Comparison of ENCODE assay signal across 1 cellular context in genomic region chr9:72129271-72130156, GRCh38.
TF ChIP-seq lines count a peak whose summit lies in the region.

No MANE protein-coding gene starts in this region.

TF ChIP-seq in HepG2, 621 proteins besides CTCF, POLR2A, EP300 and RAD21 (continued from another document and continues in another):
- TF ChIP-seq, protein P1, sequence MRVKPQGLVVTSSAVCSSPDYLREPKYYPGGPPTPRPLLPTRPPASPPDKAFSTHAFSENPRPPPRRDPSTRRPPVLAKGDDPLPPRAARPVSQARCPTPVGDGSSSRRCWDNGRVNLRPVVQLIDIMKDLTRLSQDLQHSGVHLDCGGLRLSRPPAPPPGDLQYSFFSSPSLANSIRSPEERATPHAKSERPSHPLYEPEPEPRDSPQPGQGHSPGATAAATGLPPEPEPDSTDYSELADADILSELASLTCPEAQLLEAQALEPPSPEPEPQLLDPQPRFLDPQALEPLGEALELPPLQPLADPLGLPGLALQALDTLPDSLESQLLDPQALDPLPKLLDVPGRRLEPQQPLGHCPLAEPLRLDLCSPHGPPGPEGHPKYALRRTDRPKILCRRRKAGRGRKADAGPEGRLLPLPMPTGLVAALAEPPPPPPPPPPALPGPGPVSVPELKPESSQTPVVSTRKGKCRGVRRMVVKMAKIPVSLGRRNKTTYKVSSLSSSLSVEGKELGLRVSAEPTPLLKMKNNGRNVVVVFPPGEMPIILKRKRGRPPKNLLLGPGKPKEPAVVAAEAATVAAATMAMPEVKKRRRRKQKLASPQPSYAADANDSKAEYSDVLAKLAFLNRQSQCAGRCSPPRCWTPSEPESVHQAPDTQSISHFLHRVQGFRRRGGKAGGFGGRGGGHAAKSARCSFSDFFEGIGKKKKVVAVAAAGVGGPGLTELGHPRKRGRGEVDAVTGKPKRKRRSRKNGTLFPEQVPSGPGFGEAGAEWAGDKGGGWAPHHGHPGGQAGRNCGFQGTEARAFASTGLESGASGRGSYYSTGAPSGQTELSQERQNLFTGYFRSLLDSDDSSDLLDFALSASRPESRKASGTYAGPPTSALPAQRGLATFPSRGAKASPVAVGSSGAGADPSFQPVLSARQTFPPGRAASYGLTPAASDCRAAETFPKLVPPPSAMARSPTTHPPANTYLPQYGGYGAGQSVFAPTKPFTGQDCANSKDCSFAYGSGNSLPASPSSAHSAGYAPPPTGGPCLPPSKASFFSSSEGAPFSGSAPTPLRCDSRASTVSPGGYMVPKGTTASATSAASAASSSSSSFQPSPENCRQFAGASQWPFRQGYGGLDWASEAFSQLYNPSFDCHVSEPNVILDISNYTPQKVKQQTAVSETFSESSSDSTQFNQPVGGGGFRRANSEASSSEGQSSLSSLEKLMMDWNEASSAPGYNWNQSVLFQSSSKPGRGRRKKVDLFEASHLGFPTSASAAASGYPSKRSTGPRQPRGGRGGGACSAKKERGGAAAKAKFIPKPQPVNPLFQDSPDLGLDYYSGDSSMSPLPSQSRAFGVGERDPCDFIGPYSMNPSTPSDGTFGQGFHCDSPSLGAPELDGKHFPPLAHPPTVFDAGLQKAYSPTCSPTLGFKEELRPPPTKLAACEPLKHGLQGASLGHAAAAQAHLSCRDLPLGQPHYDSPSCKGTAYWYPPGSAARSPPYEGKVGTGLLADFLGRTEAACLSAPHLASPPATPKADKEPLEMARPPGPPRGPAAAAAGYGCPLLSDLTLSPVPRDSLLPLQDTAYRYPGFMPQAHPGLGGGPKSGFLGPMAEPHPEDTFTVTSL (CRISPR knock-in tag; IDR thresholded peaks at IDR 0.05; ENCODE audit: borderline replicate concordance), result peak; percentile 80; the same call in 1 of the 2 replicates
- TF ChIP-seq BCLAF1 (IDR thresholded peaks at IDR 0.05), result no peak
- TF ChIP-seq FOSL2 (CRISPR knock-in tag; IDR thresholded peaks at IDR 0.05), result peak; percentile 67
- TF ChIP-seq ZNF790 (CRISPR knock-in tag; IDR thresholded peaks at IDR 0.05; ENCODE audit: borderline replicate concordance), result no peak
- TF ChIP-seq MEF2D (CRISPR knock-in tag; IDR thresholded peaks at IDR 0.05), result no peak; the same call in 1 of the 2 replicates
- TF ChIP-seq, protein P2, sequence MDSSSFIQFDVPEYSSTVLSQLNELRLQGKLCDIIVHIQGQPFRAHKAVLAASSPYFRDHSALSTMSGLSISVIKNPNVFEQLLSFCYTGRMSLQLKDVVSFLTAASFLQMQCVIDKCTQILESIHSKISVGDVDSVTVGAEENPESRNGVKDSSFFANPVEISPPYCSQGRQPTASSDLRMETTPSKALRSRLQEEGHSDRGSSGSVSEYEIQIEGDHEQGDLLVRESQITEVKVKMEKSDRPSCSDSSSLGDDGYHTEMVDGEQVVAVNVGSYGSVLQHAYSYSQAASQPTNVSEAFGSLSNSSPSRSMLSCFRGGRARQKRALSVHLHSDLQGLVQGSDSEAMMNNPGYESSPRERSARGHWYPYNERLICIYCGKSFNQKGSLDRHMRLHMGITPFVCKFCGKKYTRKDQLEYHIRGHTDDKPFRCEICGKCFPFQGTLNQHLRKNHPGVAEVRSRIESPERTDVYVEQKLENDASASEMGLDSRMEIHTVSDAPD (CRISPR knock-in tag; IDR thresholded peaks at IDR 0.05), result peak; percentile 77; the same call in 1 of the 2 replicates
- TF ChIP-seq MAFK (conservative IDR thresholded peaks at IDR 0.05 in 1 of 2, IDR thresholded peaks at IDR 0.05 in 1 of 2; ENCODE audit: low read length in 2 of 2), result peak; percentile 39 to 73; a peak in 3 of 4 replicates
- no peak for TF ChIP-seq SP1 (IDR thresholded peaks at IDR 0.05)
- no peak for TF ChIP-seq SP1 (CRISPR knock-in tag; IDR thresholded peaks at IDR 0.05)
- no peak for TF ChIP-seq ZNF143 (CRISPR knock-in tag; IDR thresholded peaks at IDR 0.05)
- peak; percentile 69; the same call in 1 of the 2 replicates for TF ChIP-seq NFKBIZ (CRISPR knock-in tag; IDR thresholded peaks at IDR 0.05)
- TF ChIP-seq, protein P3, sequence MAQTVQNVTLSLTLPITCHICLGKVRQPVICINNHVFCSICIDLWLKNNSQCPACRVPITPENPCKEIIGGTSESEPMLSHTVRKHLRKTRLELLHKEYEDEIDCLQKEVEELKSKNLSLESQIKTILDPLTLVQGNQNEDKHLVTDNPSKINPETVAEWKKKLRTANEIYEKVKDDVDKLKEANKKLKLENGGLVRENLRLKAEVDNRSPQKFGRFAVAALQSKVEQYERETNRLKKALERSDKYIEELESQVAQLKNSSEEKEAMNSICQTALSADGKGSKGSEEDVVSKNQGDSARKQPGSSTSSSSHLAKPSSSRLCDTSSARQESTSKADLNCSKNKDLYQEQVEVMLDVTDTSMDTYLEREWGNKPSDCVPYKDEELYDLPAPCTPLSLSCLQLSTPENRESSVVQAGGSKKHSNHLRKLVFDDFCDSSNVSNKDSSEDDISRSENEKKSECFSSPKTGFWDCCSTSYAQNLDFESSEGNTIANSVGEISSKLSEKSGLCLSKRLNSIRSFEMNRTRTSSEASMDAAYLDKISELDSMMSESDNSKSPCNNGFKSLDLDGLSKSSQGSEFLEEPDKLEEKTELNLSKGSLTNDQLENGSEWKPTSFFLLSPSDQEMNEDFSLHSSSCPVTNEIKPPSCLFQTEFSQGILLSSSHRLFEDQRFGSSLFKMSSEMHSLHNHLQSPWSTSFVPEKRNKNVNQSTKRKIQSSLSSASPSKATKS (CRISPR knock-in tag; IDR thresholded peaks at IDR 0.05), result peak; percentile 34; the same call in 1 of the 2 replicates
- peak; percentile 47; the same call in 1 of the 2 replicates for TF ChIP-seq ZBTB3 (CRISPR knock-in tag; IDR thresholded peaks at IDR 0.05; ENCODE audit: borderline replicate concordance, low read depth)
- TF ChIP-seq BCL6 (CRISPR knock-in tag; IDR thresholded peaks at IDR 0.05), result peak; percentile 87
- TF ChIP-seq HINFP (CRISPR knock-in tag; IDR thresholded peaks at IDR 0.05; ENCODE audit: low read depth), result peak; percentile 27; the same call in 1 of the 2 replicates
- 0 out of 2 replicates have a peak, but pooled peaks have one; percentile 30 for TF ChIP-seq SOX13 (IDR thresholded peaks at IDR 0.05)
- peak in 1 of 2 experiments; percentile 81; a peak in 2 of 4 replicates for TF ChIP-seq SOX13 (CRISPR knock-in tag; conservative IDR thresholded peaks at IDR 0.05 in 1 of 2, IDR thresholded peaks at IDR 0.05 in 1 of 2)
- TF ChIP-seq, protein P4, sequence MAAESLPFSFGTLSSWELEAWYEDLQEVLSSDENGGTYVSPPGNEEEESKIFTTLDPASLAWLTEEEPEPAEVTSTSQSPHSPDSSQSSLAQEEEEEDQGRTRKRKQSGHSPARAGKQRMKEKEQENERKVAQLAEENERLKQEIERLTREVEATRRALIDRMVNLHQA (CRISPR knock-in tag; IDR thresholded peaks at IDR 0.05), result no peak
- TF ChIP-seq SALL1 (CRISPR knock-in tag; IDR thresholded peaks at IDR 0.05), result peak; percentile 68
- peak; percentile 59; the same call in 1 of the 2 replicates for TF ChIP-seq ZNF280D (CRISPR knock-in tag; IDR thresholded peaks at IDR 0.05)
- TF ChIP-seq, protein P5, sequence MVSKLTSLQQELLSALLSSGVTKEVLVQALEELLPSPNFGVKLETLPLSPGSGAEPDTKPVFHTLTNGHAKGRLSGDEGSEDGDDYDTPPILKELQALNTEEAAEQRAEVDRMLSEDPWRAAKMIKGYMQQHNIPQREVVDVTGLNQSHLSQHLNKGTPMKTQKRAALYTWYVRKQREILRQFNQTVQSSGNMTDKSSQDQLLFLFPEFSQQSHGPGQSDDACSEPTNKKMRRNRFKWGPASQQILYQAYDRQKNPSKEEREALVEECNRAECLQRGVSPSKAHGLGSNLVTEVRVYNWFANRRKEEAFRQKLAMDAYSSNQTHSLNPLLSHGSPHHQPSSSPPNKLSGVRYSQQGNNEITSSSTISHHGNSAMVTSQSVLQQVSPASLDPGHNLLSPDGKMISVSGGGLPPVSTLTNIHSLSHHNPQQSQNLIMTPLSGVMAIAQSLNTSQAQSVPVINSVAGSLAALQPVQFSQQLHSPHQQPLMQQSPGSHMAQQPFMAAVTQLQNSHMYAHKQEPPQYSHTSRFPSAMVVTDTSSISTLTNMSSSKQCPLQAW (CRISPR knock-in tag; IDR thresholded peaks at IDR 0.05), result peak; percentile 97
- TF ChIP-seq CEBPG (CRISPR knock-in tag; IDR thresholded peaks at IDR 0.05), result 0 out of 2 replicates have a peak, but pooled peaks have one; percentile 22
- TF ChIP-seq, protein P6, sequence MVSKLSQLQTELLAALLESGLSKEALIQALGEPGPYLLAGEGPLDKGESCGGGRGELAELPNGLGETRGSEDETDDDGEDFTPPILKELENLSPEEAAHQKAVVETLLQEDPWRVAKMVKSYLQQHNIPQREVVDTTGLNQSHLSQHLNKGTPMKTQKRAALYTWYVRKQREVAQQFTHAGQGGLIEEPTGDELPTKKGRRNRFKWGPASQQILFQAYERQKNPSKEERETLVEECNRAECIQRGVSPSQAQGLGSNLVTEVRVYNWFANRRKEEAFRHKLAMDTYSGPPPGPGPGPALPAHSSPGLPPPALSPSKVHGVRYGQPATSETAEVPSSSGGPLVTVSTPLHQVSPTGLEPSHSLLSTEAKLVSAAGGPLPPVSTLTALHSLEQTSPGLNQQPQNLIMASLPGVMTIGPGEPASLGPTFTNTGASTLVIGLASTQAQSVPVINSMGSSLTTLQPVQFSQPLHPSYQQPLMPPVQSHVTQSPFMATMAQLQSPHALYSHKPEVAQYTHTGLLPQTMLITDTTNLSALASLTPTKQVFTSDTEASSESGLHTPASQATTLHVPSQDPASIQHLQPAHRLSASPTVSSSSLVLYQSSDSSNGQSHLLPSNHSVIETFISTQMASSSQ (IDR thresholded peaks at IDR 0.05; ENCODE audit: low read depth), result peak; percentile 96
- TF ChIP-seq, protein P6 (CRISPR knock-in tag; IDR thresholded peaks at IDR 0.05; ENCODE audit: borderline replicate concordance), result peak; percentile 95
- peak; percentile 74 for TF ChIP-seq ZNF644 (CRISPR knock-in tag; IDR thresholded peaks at IDR 0.05; ENCODE audit: low read depth)
- no peak for TF ChIP-seq SOX6 (IDR thresholded peaks at IDR 0.05)
- TF ChIP-seq SOX6 (CRISPR knock-in tag; IDR thresholded peaks at IDR 0.05), result peak; percentile 90
- peak; percentile 78 for TF ChIP-seq HNF4G (IDR thresholded peaks at IDR 0.05; ENCODE audit: borderline replicate concordance, low read depth, low read length)
- TF ChIP-seq HNF4G (CRISPR knock-in tag; IDR thresholded peaks at IDR 0.05; ENCODE audit: borderline replicate concordance, low read depth), result peak; percentile 76; the same call in 1 of the 2 replicates
- TF ChIP-seq ZNF747 (CRISPR knock-in tag; IDR thresholded peaks at IDR 0.05; ENCODE audit: borderline replicate concordance), result no peak
